In genomic region chr22:27220349-27220748, GRCh38 we compare ENCODE assay signal across 2 cellular contexts.
A peak's percentile ranks its signal among the peaks of the same experiment; 100 is the strongest.
TF ChIP-seq lines count a peak whose summit lies in the region.

No MANE protein-coding gene starts in this region.

TF ChIP-seq in IMR-90, 13 proteins besides CTCF, POLR2A, EP300 and RAD21:
- TF ChIP-seq CEBPB (IDR thresholded peaks at IDR 0.05; ENCODE audit: low read depth, low read length) (peak; percentile 51), USF2 (IDR thresholded peaks at IDR 0.05; ENCODE audit: low read depth, low read length) (peak; percentile 79), MAFK (IDR thresholded peaks at IDR 0.05; ENCODE audit: low read depth, low read length) (no peak), MXI1 (IDR thresholded peaks at IDR 0.05; ENCODE audit: borderline replicate concordance, low read depth, low read length) (no peak), SMC3 (IDR thresholded peaks at IDR 0.05; ENCODE audit: low read depth, low read length) (0 out of 2 replicates have a peak, but pooled peaks have one; percentile 13), ELK1 (IDR thresholded peaks at IDR 0.05; ENCODE audit: borderline replicate concordance, low read depth, low read length) (no peak), NFE2L2 (IDR thresholded peaks at IDR 0.05; ENCODE audit: low read depth, low read length) (no peak), FOS (IDR thresholded peaks at IDR 0.05; ENCODE audit: low read depth, low read length) (peak; percentile 60), BHLHE40 (IDR thresholded peaks at IDR 0.05; ENCODE audit: low read depth, low read length) (0 out of 2 replicates have a peak, but pooled peaks have one; percentile 26)
TF ChIP-seq in IMR-90: peak in this region for 5.

TF ChIP-seq in H1, 55 proteins besides CTCF, POLR2A, EP300 and RAD21:
- TF ChIP-seq BRCA1 (IDR thresholded peaks at IDR 0.05; ENCODE audit: low read depth, low read length) = no peak
- no peak for TF ChIP-seq ZNF274 (IDR thresholded peaks at IDR 0.05; ENCODE audit: borderline replicate concordance, extremely low read depth, low read length)
- no peak for TF ChIP-seq USF2 (IDR thresholded peaks at IDR 0.05; ENCODE audit: low read length)
- no peak for TF ChIP-seq CTBP2 (IDR thresholded peaks at IDR 0.05; ENCODE audit: borderline replicate concordance, insufficient read depth, insufficient read length, low read length)
- no peak for TF ChIP-seq NANOG (IDR thresholded peaks at IDR 0.05; ENCODE audit: insufficient read depth, low read depth, low read length, poor library complexity, severe bottlenecking)
- TF ChIP-seq TEAD4 (IDR thresholded peaks at IDR 0.05; ENCODE audit: low read depth, low read length) = no peak
- no peak for TF ChIP-seq CHD7 (IDR thresholded peaks at IDR 0.05; ENCODE audit: insufficient replicate concordance, low read length)
- no peak for TF ChIP-seq POLR2AphosphoS5 (IDR thresholded peaks at IDR 0.05; ENCODE audit: low read depth, low read length)
